ENCODE assay signal across 15 cellular contexts in the genomic region with DNA sequence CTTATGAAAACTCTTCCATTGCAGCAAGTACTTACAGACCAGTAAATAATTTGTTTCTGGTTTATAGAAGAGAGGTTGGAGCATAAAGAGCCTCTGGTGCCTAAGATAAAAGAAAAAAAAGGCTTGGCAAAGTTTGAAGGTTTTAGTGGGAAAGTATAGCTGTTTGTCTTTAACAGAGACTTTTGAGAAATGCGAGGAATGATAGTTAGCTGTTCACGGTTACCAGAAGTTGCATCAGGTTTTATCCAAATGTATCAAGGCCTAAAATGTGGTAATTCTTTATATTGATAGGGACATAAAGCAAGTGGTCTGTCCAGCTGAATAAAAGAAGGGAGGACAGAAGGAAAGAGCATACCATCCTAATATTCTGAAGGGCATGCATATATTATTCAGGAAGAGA. TPM values are rescaled to one million over a fixed set of nuclear protein-coding genes. Genes with fewer than 3 reads are reported as not detected.
DNase-seq lines count a peak whose midpoint lies in the region; ATAC-seq, FAIRE-seq and TF ChIP-seq lines count a peak whose summit lies in the region.
"Had no signal": no experiment of that assay in that cellular context is flagged by ENCODE, and none has a peak within 500 bp of the region (broad histone marks: within the 10 kb centered on the region; RNA-seq: fewer than 3 reads in every experiment).

No MANE protein-coding gene starts in this region.

- H3K36me3 Mint-ChIP-seq in activated B cell treated with CpG ODN at 0.5 μM for 24 hours (ENCODE audit: low read depth), result peaks cover 15% of the 10 kb centered on the region

- no peak for TF ChIP-seq CTCF in A549 (IDR thresholded peaks at IDR 0.05)
- TF ChIP-seq CTCF in activated B cell treated with CpG ODN at 0.5 μM for 24 hours (IDR thresholded peaks at IDR 0.05), result no peak
- TF ChIP-seq CTCF in fibroblast of villous mesenchyme (IDR thresholded peaks at IDR 0.05; ENCODE audit: insufficient read depth, low read depth, low read length), result no peak

- peak overlapping the region; percentile 33; the same call in 2 of the 3 replicates for H3K4me2 ChIP-seq in A549

- FAIRE-seq in A549 (lab: Jason Lieb, UNC), result no peak
- FAIRE-seq: endometrium had no signal

- DNase-seq in A549 (ENCODE audit: low read depth in 1 of 2, low spot score in 1 of 2) (no peak), EH (ENCODE audit: low read depth) (peak; percentile 86), activated B cell treated with CpG ODN at 0.5 μM for 24 hours (no peak), fibroblast of villous mesenchyme (ENCODE audit: low read depth) (peak; percentile 76), aorta (no peak), KBM-7 (no peak), DMS79 (lab: John Stamatoyannopoulos, UW) (no peak)
- DNase-seq: activated CD4-positive, alpha-beta T cell treated with anti-CD3 and anti-CD28 coated beads for 4 hours; activated naive CD4-positive, alpha-beta T cell treated with anti-CD3 and anti-CD28 coated beads, Interleukin-2, amount 50 U/mL, for 16 hours; C1 segment of cervical spinal cord; naive thymus-derived CD4-positive, alpha-beta T cell; NCI-H69; SJCRH30 had no signal

- no peak for TF ChIP-seq POLR2A in A549 (IDR thresholded peaks at IDR 0.05; ENCODE audit: low read length)

- H3K4me3 ChIP-seq in A549 (no peak overlapping the region), fibroblast of villous mesenchyme (ENCODE audit: low read depth, low read length) (no peak overlapping the region), aorta (ENCODE audit: low read length in 2 of 2) (no peak overlapping the region)
- H3K4me3 ChIP-seq: SJCRH30 had no signal

- no peaks in the 10 kb centered on the region for H3K9me3 Mint-ChIP-seq in activated B cell treated with CpG ODN at 0.5 μM for 24 hours
- H3K9me3 Mint-ChIP-seq: naive thymus-derived CD4-positive, alpha-beta T cell had no signal

- H3K27ac ChIP-seq in A549, result peak overlapping the region; percentile 16 to 56; a peak in 3 of 6 replicates
- no peak overlapping the region for H3K27ac ChIP-seq in aorta (ENCODE audit: low read depth in 1 of 2, low read length in 2 of 2)
- H3K27ac ChIP-seq: SJCRH30 had no signal

- H3K4me1 Mint-ChIP-seq in activated B cell treated with CpG ODN at 0.5 μM for 24 hours, result peaks cover 59% of the 10 kb centered on the region

- no peak for TF ChIP-seq RAD21 in A549 (conservative IDR thresholded peaks at IDR 0.05 in 1 of 2, IDR thresholded peaks at IDR 0.05 in 1 of 2)

- no peak overlapping the region for H3K4me3 Mint-ChIP-seq in activated B cell treated with CpG ODN at 0.5 μM for 24 hours

- POLR2A ChIA-PET in A549 (lab: Yijun Ruan, JAX) (no interaction called here), activated B cell treated with CpG ODN at 0.5 μM for 24 hours (lab: Charles Lee) (interaction anchor here (1.2 to 2.4 kb wide), 3 partner anchors 20 to 29 kb away, joined by 3 to 30 read pairs (median 3); partner anchors contain the start of gene RAP1GDS1)

- ATAC-seq in A549, result no peak
- no peak for ATAC-seq in activated B cell treated with CpG ODN at 0.5 μM for 24 hours (ENCODE audit: low read depth)
- no peak for ATAC-seq in aorta (ENCODE audit: low FRiP score)
- no peak for ATAC-seq in HG02973 (IDR thresholded peaks at IDR 0.05; ENCODE audit: unreplicated experiment)
- ATAC-seq: naive thymus-derived CD4-positive, alpha-beta T cell had no signal

- CTCF ChIA-PET in A549 (lab: Yijun Ruan, JAX), result interaction anchor here (0.6 kb wide), 1 partner anchor 636 kb away, joined by 3 read pairs; no protein-coding TSS in a partner anchor
- CTCF ChIA-PET in activated B cell treated with CpG ODN at 0.5 μM for 24 hours (lab: Charles Lee), result no interaction called here

- H3K4me1 ChIP-seq in A549 (peaks cover 10% of the 10 kb centered on the region; the same call in 2 of the 3 replicates), aorta (ENCODE audit: control insufficient read depth in 1 of 2, insufficient read depth in 2 of 2, low read length in 2 of 2) (peaks cover 0 to 2% of the 10 kb centered on the region in 2 donors)
- H3K4me1 ChIP-seq: SJCRH30 had no signal

- no peaks in the 10 kb centered on the region for H3K36me3 ChIP-seq in aorta (ENCODE audit: control insufficient read depth in 1 of 2, insufficient read depth in 2 of 2, low read length in 1 of 2)

- WGBS in A549 (ENCODE audit: missing lambda C conversion rate), result 73% methylated on average over 2 of the region's 2 CpGs
- WGBS in aorta, 2 donors, result 64 to 67% methylated on average over 2 of the region's 2 CpGs

- peak overlapping the region; percentile 54 for H3K27ac Mint-ChIP-seq in activated B cell treated with CpG ODN at 0.5 μM for 24 hours

- in situ Hi-C loops in KBM-7 (cut with MboI; ENCODE audit: low pct_unique_long_range_greater_than_20kb, low sequenced_read_pairs), result no loop called here

- intact Hi-C loops in activated B cell treated with CpG ODN at 0.5 μM for 24 hours (cut with micrococcal nuclease), result no loop called here
- intact Hi-C loops in aorta (cut with DNase I), result no loop called here

- no peak for TF ChIP-seq EP300 in A549 (IDR thresholded peaks at IDR 0.05)

- H3K9me3 ChIP-seq in A549, result no peaks in the 10 kb centered on the region
- no peaks in the 10 kb centered on the region for H3K9me3 ChIP-seq in aorta (ENCODE audit: control insufficient read depth, low read length)

- no peaks in the 10 kb centered on the region for H3K27me3 Mint-ChIP-seq in activated B cell treated with CpG ODN at 0.5 μM for 24 hours
- H3K27me3 Mint-ChIP-seq: naive thymus-derived CD4-positive, alpha-beta T cell had no signal

- H3K27me3 ChIP-seq in aorta (ENCODE audit: control insufficient read depth in 1 of 2, insufficient read depth in 2 of 2, low read length in 1 of 2), result no peaks in the 10 kb centered on the region
- H3K27me3 ChIP-seq: SJCRH30 had no signal

TF ChIP-seq in A549, 52 proteins besides CTCF, POLR2A, EP300 and RAD21 (continues in another document):
- TF ChIP-seq TP53 (CRISPR knock-in tag; IDR thresholded peaks at IDR 0.05), result no peak
- TF ChIP-seq MAX (IDR thresholded peaks at IDR 0.05), result no peak
- TF ChIP-seq FOSB (CRISPR knock-in tag; IDR thresholded peaks at IDR 0.05), result no peak
- no peak for TF ChIP-seq CBX8 (IDR thresholded peaks at IDR 0.05)
- TF ChIP-seq, protein P1, sequence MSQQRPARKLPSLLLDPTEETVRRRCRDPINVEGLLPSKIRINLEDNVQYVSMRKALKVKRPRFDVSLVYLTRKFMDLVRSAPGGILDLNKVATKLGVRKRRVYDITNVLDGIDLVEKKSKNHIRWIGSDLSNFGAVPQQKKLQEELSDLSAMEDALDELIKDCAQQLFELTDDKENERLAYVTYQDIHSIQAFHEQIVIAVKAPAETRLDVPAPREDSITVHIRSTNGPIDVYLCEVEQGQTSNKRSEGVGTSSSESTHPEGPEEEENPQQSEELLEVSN (IDR thresholded peaks at IDR 0.05; ENCODE audit: borderline replicate concordance, low read depth), result no peak
- TF ChIP-seq ESRRA (IDR thresholded peaks at IDR 0.05; ENCODE audit: borderline replicate concordance, low read length), result no peak
- TF ChIP-seq JUN (IDR thresholded peaks at IDR 0.05), result no peak
- TF ChIP-seq PHF8 (IDR thresholded peaks at IDR 0.05; ENCODE audit: borderline replicate concordance, low read depth), result no peak
- TF ChIP-seq CBX2 (IDR thresholded peaks at IDR 0.05; ENCODE audit: borderline replicate concordance, low read depth), result no peak
- TF ChIP-seq, protein P2, sequence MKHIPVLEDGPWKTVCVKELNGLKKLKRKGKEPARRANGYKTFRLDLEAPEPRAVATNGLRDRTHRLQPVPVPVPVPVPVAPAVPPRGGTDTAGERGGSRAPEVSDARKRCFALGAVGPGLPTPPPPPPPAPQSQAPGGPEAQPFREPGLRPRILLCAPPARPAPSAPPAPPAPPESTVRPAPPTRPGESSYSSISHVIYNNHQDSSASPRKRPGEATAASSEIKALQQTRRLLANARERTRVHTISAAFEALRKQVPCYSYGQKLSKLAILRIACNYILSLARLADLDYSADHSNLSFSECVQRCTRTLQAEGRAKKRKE (CRISPR knock-in tag; IDR thresholded peaks at IDR 0.05; ENCODE audit: low read depth), result no peak
- no peak for TF ChIP-seq MAZ (IDR thresholded peaks at IDR 0.05; ENCODE audit: borderline replicate concordance, low read depth, low read length)
- TF ChIP-seq RNF2 (IDR thresholded peaks at IDR 0.05; ENCODE audit: borderline replicate concordance, low read depth), result no peak
- no peak for TF ChIP-seq POLR2AphosphoS2 (conservative IDR thresholded peaks at IDR 0.05; ENCODE audit: low read length)
- no peak for TF ChIP-seq SMC3 (IDR thresholded peaks at IDR 0.05)

RNA-seq across cellular contexts. Expression of gene RAP1GDS1, which starts 29.3 kb away (rescaled TPM):
- 30.7 and 31.6 TPM in 2 replicates for polyA plus RNA-seq in A549 (2011; rRNA removed)
- polyA plus RNA-seq in A549 (2012; cell fraction: cytosol; rRNA removed), result 10.7 and 12.3 TPM in 2 replicates
- polyA plus RNA-seq in A549 (2012; cell fraction: nucleus; rRNA removed), result 5.9 and 6.4 TPM in 2 replicates
- 29.3 to 31.0 TPM (median 29.3 TPM) in 3 replicates for polyA plus RNA-seq in A549 (2017; fragmentation: RNase III; extraction: RNeasy Plus Mini Kit Qiagen cat#74134 plus additional on column Dnase treatment)
- 20.5 and 29.2 TPM in 2 replicates for polyA minus RNA-seq in A549 (2011; rRNA and poly(A)+ RNA removed)
- 51.6 and 54.6 TPM in 2 replicates for total RNA-seq in activated B cell treated with CpG ODN at 0.5 μM for 24 hours
- total RNA-seq in fibroblast of villous mesenchyme, result 78.6 and 82.5 TPM in 2 replicates
- total RNA-seq in aorta, result 10 to 100 TPM; 34.9 to 35.3 TPM
- 10 to 100 TPM; 13.7 to 17.8 TPM for polyA plus RNA-seq in aorta

Comparison
In these comparisons a context has a peak if more than half of its experiments do, and no peak if none do; other contexts are left out.
1. DNase-seq: peak in EH (single experiment) and fibroblast of villous mesenchyme (single experiment); none in A549 (0 of 2), activated B cell treated with CpG ODN at 0.5 μM for 24 hours (single experiment), aorta (0 of 2), KBM-7 (single experiment) and DMS79 (single experiment).
2. H3K27ac ChIP-seq: peak in A549 (2 of 2); none in aorta (0 of 2).